8 cellular contexts compared by ENCODE assay signal in genomic region chr3:53109190-53109589, GRCh38.
DNase-seq lines count a peak whose midpoint lies in the region; ATAC-seq and TF ChIP-seq lines count a peak whose summit lies in the region.

No MANE protein-coding gene starts in this region.

- H3K27ac Mint-ChIP-seq in activated naive CD8-positive, alpha-beta T cell = peak overlapping the region; percentile 88

- DNase-seq in HS-5 (ENCODE audit: low read depth) (peak; percentile 56), kidney glomerular epithelial cell (lab: John Stamatoyannopoulos, UW) (peak; percentile 66), ecto neural progenitor cell (ENCODE audit: low spot score) (no peak), SW480 (ENCODE audit: low spot score) (no peak)

- TF ChIP-seq CTCF in C4-2B (conservative IDR thresholded peaks at IDR 0.05) = no peak

- H3K27ac ChIP-seq in C4-2B = peak overlapping the region; percentile 10; the same call in 1 of the 2 replicates

- H3K4me3 Mint-ChIP-seq in activated naive CD8-positive, alpha-beta T cell = peak overlapping the region; percentile 51

- H3K4me1 Mint-ChIP-seq in activated naive CD8-positive, alpha-beta T cell (ENCODE audit: low read depth) = peaks cover 13% of the 10 kb centered on the region

- H3K36me3 Mint-ChIP-seq in activated naive CD8-positive, alpha-beta T cell = peaks cover 15% of the 10 kb centered on the region

- no peaks in the 10 kb centered on the region for H3K9me3 Mint-ChIP-seq in activated naive CD8-positive, alpha-beta T cell (ENCODE audit: low read depth)

- ATAC-seq in GM18909 (IDR thresholded peaks at IDR 0.05; ENCODE audit: poor library complexity, unreplicated experiment) (no peak), GM19467 (IDR thresholded peaks at IDR 0.05; ENCODE audit: unreplicated experiment) (no peak)

- H3K27me3 Mint-ChIP-seq in activated naive CD8-positive, alpha-beta T cell = no peaks in the 10 kb centered on the region

Comparison
In these comparisons a context has a peak if more than half of its experiments do, and no peak if none do; other contexts are left out.
1. DNase-seq: peak in HS-5 (single experiment) and kidney glomerular epithelial cell (single experiment); none in ecto neural progenitor cell (single experiment) and SW480 (single experiment).